Comparison of ENCODE assay signal across 1 cellular context in genomic region chr10:13586676-13587355, GRCh38.
A peak's percentile ranks its signal among the peaks of the same experiment; 100 is the strongest.
TF ChIP-seq lines count a peak whose summit lies in the region.

Gene PRPF18 (plus strand): TSS chr10:13586965. CDS start chr10:13587087, 122 bp downstream.

TF ChIP-seq in WTC11, 78 proteins besides CTCF, POLR2A, EP300 and RAD21 (continued from another document):
- no peak for TF ChIP-seq ZNF425 (CRISPR knock-in tag; conservative IDR thresholded peaks at IDR 0.05)
- no peak for TF ChIP-seq ZNF317 (CRISPR knock-in tag; IDR thresholded peaks at IDR 0.05; ENCODE audit: borderline replicate concordance, low read depth)
- TF ChIP-seq ATF3 (CRISPR knock-in tag; conservative IDR thresholded peaks at IDR 0.05) = no peak
- TF ChIP-seq, protein P1, sequence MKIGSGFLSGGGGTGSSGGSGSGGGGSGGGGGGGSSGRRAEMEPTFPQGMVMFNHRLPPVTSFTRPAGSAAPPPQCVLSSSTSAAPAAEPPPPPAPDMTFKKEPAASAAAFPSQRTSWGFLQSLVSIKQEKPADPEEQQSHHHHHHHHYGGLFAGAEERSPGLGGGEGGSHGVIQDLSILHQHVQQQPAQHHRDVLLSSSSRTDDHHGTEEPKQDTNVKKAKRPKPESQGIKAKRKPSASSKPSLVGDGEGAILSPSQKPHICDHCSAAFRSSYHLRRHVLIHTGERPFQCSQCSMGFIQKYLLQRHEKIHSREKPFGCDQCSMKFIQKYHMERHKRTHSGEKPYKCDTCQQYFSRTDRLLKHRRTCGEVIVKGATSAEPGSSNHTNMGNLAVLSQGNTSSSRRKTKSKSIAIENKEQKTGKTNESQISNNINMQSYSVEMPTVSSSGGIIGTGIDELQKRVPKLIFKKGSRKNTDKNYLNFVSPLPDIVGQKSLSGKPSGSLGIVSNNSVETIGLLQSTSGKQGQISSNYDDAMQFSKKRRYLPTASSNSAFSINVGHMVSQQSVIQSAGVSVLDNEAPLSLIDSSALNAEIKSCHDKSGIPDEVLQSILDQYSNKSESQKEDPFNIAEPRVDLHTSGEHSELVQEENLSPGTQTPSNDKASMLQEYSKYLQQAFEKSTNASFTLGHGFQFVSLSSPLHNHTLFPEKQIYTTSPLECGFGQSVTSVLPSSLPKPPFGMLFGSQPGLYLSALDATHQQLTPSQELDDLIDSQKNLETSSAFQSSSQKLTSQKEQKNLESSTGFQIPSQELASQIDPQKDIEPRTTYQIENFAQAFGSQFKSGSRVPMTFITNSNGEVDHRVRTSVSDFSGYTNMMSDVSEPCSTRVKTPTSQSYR (CRISPR knock-in tag; IDR thresholded peaks at IDR 0.05) = no peak
- peak; percentile 46; the same call in 1 of the 2 replicates for TF ChIP-seq ETV6 (CRISPR knock-in tag; IDR thresholded peaks at IDR 0.05)
- TF ChIP-seq, protein P2, sequence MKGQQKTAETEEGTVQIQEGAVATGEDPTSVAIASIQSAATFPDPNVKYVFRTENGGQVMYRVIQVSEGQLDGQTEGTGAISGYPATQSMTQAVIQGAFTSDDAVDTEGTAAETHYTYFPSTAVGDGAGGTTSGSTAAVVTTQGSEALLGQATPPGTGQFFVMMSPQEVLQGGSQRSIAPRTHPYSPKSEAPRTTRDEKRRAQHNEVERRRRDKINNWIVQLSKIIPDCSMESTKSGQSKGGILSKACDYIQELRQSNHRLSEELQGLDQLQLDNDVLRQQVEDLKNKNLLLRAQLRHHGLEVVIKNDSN (CRISPR knock-in tag; IDR thresholded peaks at IDR 0.05) = no peak
- TF ChIP-seq JAZF1 (CRISPR knock-in tag; IDR thresholded peaks at IDR 0.05) = no peak
- TF ChIP-seq, protein P3, sequence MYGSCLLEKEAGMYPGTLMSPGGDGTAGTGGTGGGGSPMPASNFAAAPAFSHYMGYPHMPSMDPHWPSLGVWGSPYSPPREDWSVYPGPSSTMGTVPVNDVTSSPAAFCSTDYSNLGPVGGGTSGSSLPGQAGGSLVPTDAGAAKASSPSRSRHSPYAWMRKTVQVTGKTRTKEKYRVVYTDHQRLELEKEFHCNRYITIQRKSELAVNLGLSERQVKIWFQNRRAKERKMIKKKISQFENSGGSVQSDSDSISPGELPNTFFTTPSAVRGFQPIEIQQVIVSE (CRISPR knock-in tag; IDR thresholded peaks at IDR 0.05; ENCODE audit: borderline replicate concordance) = no peak
- TF ChIP-seq JUN (CRISPR knock-in tag; IDR thresholded peaks at IDR 0.05) = no peak
- no peak for TF ChIP-seq RELA (CRISPR knock-in tag; IDR thresholded peaks at IDR 0.05; ENCODE audit: borderline replicate concordance)
- TF ChIP-seq ZNF138 (CRISPR knock-in tag; conservative IDR thresholded peaks at IDR 0.05) = no peak
- TF ChIP-seq, protein P4, sequence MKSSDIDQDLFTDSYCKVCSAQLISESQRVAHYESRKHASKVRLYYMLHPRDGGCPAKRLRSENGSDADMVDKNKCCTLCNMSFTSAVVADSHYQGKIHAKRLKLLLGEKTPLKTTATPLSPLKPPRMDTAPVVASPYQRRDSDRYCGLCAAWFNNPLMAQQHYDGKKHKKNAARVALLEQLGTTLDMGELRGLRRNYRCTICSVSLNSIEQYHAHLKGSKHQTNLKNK (CRISPR knock-in tag; IDR thresholded peaks at IDR 0.05) = no peak
- peak; percentile 44; the same call in 1 of the 2 replicates for TF ChIP-seq FOXP1 (CRISPR knock-in tag; IDR thresholded peaks at IDR 0.05; ENCODE audit: borderline replicate concordance)
- TF ChIP-seq, protein P5, sequence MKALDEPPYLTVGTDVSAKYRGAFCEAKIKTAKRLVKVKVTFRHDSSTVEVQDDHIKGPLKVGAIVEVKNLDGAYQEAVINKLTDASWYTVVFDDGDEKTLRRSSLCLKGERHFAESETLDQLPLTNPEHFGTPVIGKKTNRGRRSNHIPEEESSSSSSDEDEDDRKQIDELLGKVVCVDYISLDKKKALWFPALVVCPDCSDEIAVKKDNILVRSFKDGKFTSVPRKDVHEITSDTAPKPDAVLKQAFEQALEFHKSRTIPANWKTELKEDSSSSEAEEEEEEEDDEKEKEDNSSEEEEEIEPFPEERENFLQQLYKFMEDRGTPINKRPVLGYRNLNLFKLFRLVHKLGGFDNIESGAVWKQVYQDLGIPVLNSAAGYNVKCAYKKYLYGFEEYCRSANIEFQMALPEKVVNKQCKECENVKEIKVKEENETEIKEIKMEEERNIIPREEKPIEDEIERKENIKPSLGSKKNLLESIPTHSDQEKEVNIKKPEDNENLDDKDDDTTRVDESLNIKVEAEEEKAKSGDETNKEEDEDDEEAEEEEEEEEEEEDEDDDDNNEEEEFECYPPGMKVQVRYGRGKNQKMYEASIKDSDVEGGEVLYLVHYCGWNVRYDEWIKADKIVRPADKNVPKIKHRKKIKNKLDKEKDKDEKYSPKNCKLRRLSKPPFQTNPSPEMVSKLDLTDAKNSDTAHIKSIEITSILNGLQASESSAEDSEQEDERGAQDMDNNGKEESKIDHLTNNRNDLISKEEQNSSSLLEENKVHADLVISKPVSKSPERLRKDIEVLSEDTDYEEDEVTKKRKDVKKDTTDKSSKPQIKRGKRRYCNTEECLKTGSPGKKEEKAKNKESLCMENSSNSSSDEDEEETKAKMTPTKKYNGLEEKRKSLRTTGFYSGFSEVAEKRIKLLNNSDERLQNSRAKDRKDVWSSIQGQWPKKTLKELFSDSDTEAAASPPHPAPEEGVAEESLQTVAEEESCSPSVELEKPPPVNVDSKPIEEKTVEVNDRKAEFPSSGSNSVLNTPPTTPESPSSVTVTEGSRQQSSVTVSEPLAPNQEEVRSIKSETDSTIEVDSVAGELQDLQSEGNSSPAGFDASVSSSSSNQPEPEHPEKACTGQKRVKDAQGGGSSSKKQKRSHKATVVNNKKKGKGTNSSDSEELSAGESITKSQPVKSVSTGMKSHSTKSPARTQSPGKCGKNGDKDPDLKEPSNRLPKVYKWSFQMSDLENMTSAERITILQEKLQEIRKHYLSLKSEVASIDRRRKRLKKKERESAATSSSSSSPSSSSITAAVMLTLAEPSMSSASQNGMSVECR (CRISPR knock-in tag; IDR thresholded peaks at IDR 0.05; ENCODE audit: borderline replicate concordance) = peak; percentile 31; the same call in 1 of the 2 replicates
- TF ChIP-seq GABPB1 (CRISPR knock-in tag; IDR thresholded peaks at IDR 0.05) = peak; percentile 80
- TF ChIP-seq ZNF121 (CRISPR knock-in tag; IDR thresholded peaks at IDR 0.05) = no peak
- no peak for TF ChIP-seq ATF2 (CRISPR knock-in tag; IDR thresholded peaks at IDR 0.05; ENCODE audit: borderline replicate concordance, low read depth)
- no peak for TF ChIP-seq PRRX2 (CRISPR knock-in tag; IDR thresholded peaks at IDR 0.05)
- TF ChIP-seq, protein P6, sequence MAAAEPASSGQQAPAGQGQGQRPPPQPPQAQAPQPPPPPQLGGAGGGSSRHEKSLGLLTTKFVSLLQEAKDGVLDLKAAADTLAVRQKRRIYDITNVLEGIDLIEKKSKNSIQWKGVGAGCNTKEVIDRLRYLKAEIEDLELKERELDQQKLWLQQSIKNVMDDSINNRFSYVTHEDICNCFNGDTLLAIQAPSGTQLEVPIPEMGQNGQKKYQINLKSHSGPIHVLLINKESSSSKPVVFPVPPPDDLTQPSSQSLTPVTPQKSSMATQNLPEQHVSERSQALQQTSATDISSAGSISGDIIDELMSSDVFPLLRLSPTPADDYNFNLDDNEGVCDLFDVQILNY (CRISPR knock-in tag; IDR thresholded peaks at IDR 0.05) = no peak
